ENCODE assay signal across 12 cellular contexts in genomic region chr6:149763866-149764265, GRCh38.
"Had no signal": no experiment of that assay in that cellular context is flagged by ENCODE, and none has a peak within 500 bp of the region (broad histone marks: within the 10 kb centered on the region; RNA-seq: fewer than 3 reads in every experiment).

No MANE protein-coding gene starts in this region.

- H3K9me3 ChIP-seq: adrenal gland had no signal

- DNase-seq: activated B cell treated with CpG ODN at 0.5 μM for 24 hours; activated CD4-positive, alpha-beta T cell treated with anti-CD3 and anti-CD28 coated beads, Interleukin-2, amount 10 ng/mL, durations not matched to agents 24 days and 14 days; activated CD8-positive, alpha-beta memory T cell treated with anti-CD3 and anti-CD28 coated beads for 24 hours; activated naive CD4-positive, alpha-beta T cell treated with anti-CD3 and anti-CD28 coated beads, Interleukin-2, amount 10 ng/mL, durations not matched to agents 7 days and 5 days; adrenal gland; immature natural killer cell; naive thymus-derived CD4-positive, alpha-beta T cell; right cardiac atrium; stimulated activated naive B cell treated with anti-CD40 and anti-IgM and Interleukin-4, amounts not matched to agents 10 μg/mL and 1 μg/mL and 100 μg/mL, for 72 hours; T-helper 2 cell; trophoblast cell had no signal

- H3K4me3 ChIP-seq: adrenal gland, lung had no signal

- H3K27ac ChIP-seq: adrenal gland had no signal

- ATAC-seq: naive thymus-derived CD4-positive, alpha-beta T cell; right cardiac atrium; stimulated activated naive B cell treated with anti-CD40 and anti-IgM and Interleukin-4, amounts not matched to agents 10 μg/mL and 1 μg/mL and 100 μg/mL, for 72 hours had no signal

- H3K36me3 ChIP-seq: adrenal gland had no signal

- H3K27me3 ChIP-seq: adrenal gland had no signal
